ENCODE assay signal across 10 cellular contexts in the genomic region with DNA sequence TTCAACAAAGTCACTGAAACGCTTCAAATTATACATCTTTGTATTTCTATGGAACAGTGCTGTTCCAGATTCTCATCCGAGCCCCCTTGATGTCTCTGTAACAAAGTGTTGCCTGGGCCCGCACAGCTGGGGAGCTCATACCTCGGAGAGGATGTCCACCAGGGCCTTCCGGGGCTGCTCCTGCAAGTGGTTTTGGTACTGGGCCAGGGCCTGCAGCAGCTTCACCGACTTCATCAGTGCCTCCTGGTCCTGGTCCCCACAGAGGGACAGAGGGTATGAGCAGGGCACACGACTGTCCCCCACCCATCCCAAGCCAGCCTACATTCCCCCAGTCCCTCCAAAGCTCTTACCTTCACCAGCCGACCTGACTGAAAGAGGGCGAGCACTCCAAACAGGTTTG. TPM values are rescaled to one million over a fixed set of nuclear protein-coding genes. Genes with fewer than 3 reads are reported as not detected.
DNase-seq lines count a peak whose midpoint lies in the region; ATAC-seq, FAIRE-seq and TF ChIP-seq lines count a peak whose summit lies in the region.
"Had no signal": no experiment of that assay in that cellular context is flagged by ENCODE, and none has a peak within 500 bp of the region (broad histone marks: within the 10 kb centered on the region; RNA-seq: fewer than 3 reads in every experiment).

No MANE protein-coding gene starts in this region.

- peaks cover 63% of the 10 kb centered on the region for H3K36me3 ChIP-seq in OCI-LY7 (ENCODE audit: insufficient read depth, low read length)
- peaks cover 2 to 29% of the 10 kb centered on the region in 2 experiments for H3K36me3 ChIP-seq in endothelial cell of umbilical vein (ENCODE audit: control insufficient read depth in 2 of 2, extremely low read depth in 1 of 2, insufficient read depth in 2 of 2, low read length in 2 of 2)

- H3K9me3 ChIP-seq in OCI-LY7 (ENCODE audit: low read length) (no peaks in the 10 kb centered on the region), endothelial cell of umbilical vein (replicated peaks; ENCODE audit: control insufficient read depth, insufficient read depth, low read length) (no peaks in the 10 kb centered on the region)

- no peak overlapping the region for H2AFZ ChIP-seq in OCI-LY7 (ENCODE audit: low read length)
- no peak overlapping the region for H2AFZ ChIP-seq in endothelial cell of umbilical vein (ENCODE audit: low read depth, low read length)

- no peak for FAIRE-seq in endothelial cell of umbilical vein (lab: Jason Lieb, UNC)
- FAIRE-seq: A204.1 had no signal

- H3K4me3 ChIP-seq in OCI-LY7 (ENCODE audit: low read depth, low read length, poor library complexity, severe bottlenecking) (peak overlapping the region; percentile 96), endothelial cell of umbilical vein (replicated peaks in 1 of 3; ENCODE audit: insufficient read depth in 1 of 3, low read depth in 1 of 3, low read length in 3 of 3) (no peak overlapping the region), retinal pigment epithelial cell (ENCODE audit: low read length) (peak overlapping the region; percentile 89)

- H3K9me2 ChIP-seq in OCI-LY7 (ENCODE audit: insufficient read depth, low read length) = no peaks in the 10 kb centered on the region

- H3K9me3 Mint-ChIP-seq in T-helper 2 cell treated with Interferon-gamma antibody and Interleukin-4, amounts not matched to agents 5 μg/mL and 100 μg/mL, for 36 hours = no peaks in the 10 kb centered on the region

- dilution Hi-C loops in endothelial cell of umbilical vein (cut with MboI; ENCODE audit: extremely low pct_ligation_motif_present, low sequenced_read_pairs) = no loop called here

- intact Hi-C loops in OCI-LY7 (cut with micrococcal nuclease; ENCODE audit: unreplicated experiment) = loop anchor here (2.0 kb wide), 2 partner anchors 31 to 133 kb away; no protein-coding TSS in a partner anchor
- intact Hi-C loops in endothelial cell of umbilical vein (cut with micrococcal nuclease) = no loop called here

- DNase-seq in T-helper 2 cell treated with Interferon-gamma antibody and Interleukin-4, amounts not matched to agents 5 μg/mL and 100 μg/mL, for 36 hours (ENCODE audit: low spot score) = no peak
- no peak for DNase-seq in T-helper 2 cell
- no peak for DNase-seq in OCI-LY7 (ENCODE audit: low spot score)
- DNase-seq in endothelial cell of umbilical vein (ENCODE audit: low read depth, low spot score) = no peak
- DNase-seq in retinal pigment epithelial cell (ENCODE audit: low read depth) = no peak
- no peak for DNase-seq in NCI-H82 treated with DMSO at 0.1 percent for 48 hours (lab: John Stamatoyannopoulos, UW; ENCODE audit: unreplicated experiment)
- no peak for DNase-seq in RPMI8226
- DNase-seq: NCI-H226 had no signal

- H3K4me2 ChIP-seq in OCI-LY7 (ENCODE audit: low read length) = peak overlapping the region; percentile 86
- peak overlapping the region; percentile 74 for H3K4me2 ChIP-seq in endothelial cell of umbilical vein (ENCODE audit: insufficient read depth, low read length)

- POLR2A ChIA-PET in OCI-LY7 (lab: Charles Lee) = no interaction called here
- POLR2A ChIA-PET in endothelial cell of umbilical vein (lab: Charles Lee) = no interaction called here

- no peak for ATAC-seq in HG02610 (IDR thresholded peaks at IDR 0.05; ENCODE audit: unreplicated experiment)

- BruUV-seq in OCI-LY7 (replicated peaks; lab: Mats Ljungman, UMichigan) (no TSS peak), endothelial cell of umbilical vein (replicated peaks; lab: Mats Ljungman, UMichigan) (no TSS peak)

- H4K20me1 ChIP-seq in OCI-LY7 (ENCODE audit: insufficient read depth, low read length) = no peaks in the 10 kb centered on the region
- H4K20me1 ChIP-seq in endothelial cell of umbilical vein (replicated peaks; ENCODE audit: control insufficient read depth, extremely low read depth, insufficient read depth, low read length) = no peaks in the 10 kb centered on the region

- H3K27ac Mint-ChIP-seq in T-helper 2 cell treated with Interferon-gamma antibody and Interleukin-4, amounts not matched to agents 5 μg/mL and 100 μg/mL, for 36 hours = no peak overlapping the region

- H3K27me3 Mint-ChIP-seq in T-helper 2 cell treated with Interferon-gamma antibody and Interleukin-4, amounts not matched to agents 5 μg/mL and 100 μg/mL, for 36 hours (ENCODE audit: low read depth) = no peaks in the 10 kb centered on the region

- H3K27ac ChIP-seq in OCI-LY7 (ENCODE audit: low read depth, low read length, poor library complexity, severe bottlenecking) (peak overlapping the region; percentile 36), endothelial cell of umbilical vein (ENCODE audit: insufficient read depth, low read depth, low read length) (no peak overlapping the region)

- H3K4me3 Mint-ChIP-seq in T-helper 2 cell treated with Interferon-gamma antibody and Interleukin-4, amounts not matched to agents 5 μg/mL and 100 μg/mL, for 36 hours = peak overlapping the region; percentile 92

- no peaks in the 10 kb centered on the region for H3K9me1 ChIP-seq in endothelial cell of umbilical vein (replicated peaks; ENCODE audit: control insufficient read depth, extremely low read depth, insufficient read depth, low read length)

- TF ChIP-seq POLR2A in endothelial cell of umbilical vein (IDR thresholded peaks at IDR 0.05; ENCODE audit: low read depth, low read length) = no peak

- TF ChIP-seq CTCF in OCI-LY7 (conservative IDR thresholded peaks at IDR 0.05; ENCODE audit: low read length) (no peak), endothelial cell of umbilical vein (IDR thresholded peaks at IDR 0.05; ENCODE audit: extremely low read depth in 1 of 2, insufficient read depth in 1 of 2, low read depth in 1 of 2, low read length in 2 of 2) (no peak), retinal pigment epithelial cell (conservative IDR thresholded peaks at IDR 0.05; ENCODE audit: low read depth, low read length) (no peak)

- peaks cover 28% of the 10 kb centered on the region for H3K79me2 ChIP-seq in OCI-LY7 (ENCODE audit: insufficient read depth, low read depth, low read length)
- H3K79me2 ChIP-seq in endothelial cell of umbilical vein (ENCODE audit: control insufficient read depth, insufficient read depth, low read length) = peaks cover 20% of the 10 kb centered on the region

- no peak overlapping the region for H3K9ac ChIP-seq in endothelial cell of umbilical vein (replicated peaks; ENCODE audit: extremely low read depth, insufficient read depth, low read length)

- H3K4me1 ChIP-seq in OCI-LY7 (ENCODE audit: insufficient read depth, low read length, poor library complexity, severe bottlenecking) (peaks cover 25% of the 10 kb centered on the region), endothelial cell of umbilical vein (ENCODE audit: control insufficient read depth, extremely low read depth, insufficient read depth, low read length) (peaks cover 17% of the 10 kb centered on the region)

- CTCF ChIA-PET in OCI-LY7 (lab: Charles Lee; ENCODE audit: unreplicated experiment) = no interaction called here
- CTCF ChIA-PET in endothelial cell of umbilical vein (lab: Charles Lee) = interaction anchor here (1.1 to 3.9 kb wide), 7 partner anchors 9 to 136 kb away, joined by 3 to 31 read pairs (median 5); no protein-coding TSS in a partner anchor

- H3K27me3 ChIP-seq in endothelial cell of umbilical vein (ENCODE audit: control insufficient read depth in 2 of 2, insufficient read depth in 2 of 2, low read length in 2 of 2) = no peaks in the 10 kb centered on the region

- H3K4me1 Mint-ChIP-seq in T-helper 2 cell treated with Interferon-gamma antibody and Interleukin-4, amounts not matched to agents 5 μg/mL and 100 μg/mL, for 36 hours (ENCODE audit: low read depth) = peaks cover 20% of the 10 kb centered on the region

- H3K36me3 Mint-ChIP-seq in T-helper 2 cell treated with Interferon-gamma antibody and Interleukin-4, amounts not matched to agents 5 μg/mL and 100 μg/mL, for 36 hours (ENCODE audit: low read depth) = peaks cover 35% of the 10 kb centered on the region

RNA-seq across cellular contexts. Expression of a gene that starts 1.5 kb away (rescaled TPM):
- 137 and 142 TPM in 2 replicates for total RNA-seq in OCI-LY7 (2014; rRNA removed; shearing (Covaris generic))
- total RNA-seq in OCI-LY7 (2022) = 106 and 131 TPM in 2 replicates
- 78.1 and 79.2 TPM in 2 replicates for total RNA-seq in endothelial cell of umbilical vein
- polyA plus RNA-seq in endothelial cell of umbilical vein = 26.8 and 29.3 TPM in 2 replicates
- polyA plus RNA-seq in endothelial cell of umbilical vein (2011; cell fraction: cytosol; rRNA removed) = 23.1 and 28.2 TPM in 2 replicates
- 109 and 111 TPM in 2 replicates for polyA plus RNA-seq in endothelial cell of umbilical vein (2011; cell fraction: nucleus; rRNA removed)
- 54.2 and 58.6 TPM in 2 replicates for polyA plus RNA-seq in endothelial cell of umbilical vein (2012)
- polyA minus RNA-seq in endothelial cell of umbilical vein = 36.6 and 55.5 TPM in 2 replicates
- 65.2 TPM for polyA minus RNA-seq in endothelial cell of umbilical vein (2011; cell fraction: cytosol; rRNA and poly(A)+ RNA removed)
- polyA minus RNA-seq in endothelial cell of umbilical vein (2011; cell fraction: nucleus; rRNA and poly(A)+ RNA removed) = 43.8 and 58.8 TPM in 2 replicates

RNA-seq across cellular contexts. Expression of a gene that starts 6.7 kb away (rescaled TPM):
- not detected in 2 replicates for total RNA-seq in OCI-LY7 (2014; rRNA removed; shearing (Covaris generic))
- not detected in 2 replicates for total RNA-seq in OCI-LY7 (2022)
- total RNA-seq in endothelial cell of umbilical vein = not detected in 2 replicates
- not detected in 2 replicates for polyA plus RNA-seq in endothelial cell of umbilical vein
- not detected in 2 replicates for polyA plus RNA-seq in endothelial cell of umbilical vein (2011; cell fraction: cytosol; rRNA removed)
- polyA plus RNA-seq in endothelial cell of umbilical vein (2011; cell fraction: nucleus; rRNA removed) = not detected in 2 replicates
- not detected in 2 replicates for polyA plus RNA-seq in endothelial cell of umbilical vein (2012)
- not detected in 2 replicates for polyA minus RNA-seq in endothelial cell of umbilical vein
- polyA minus RNA-seq in endothelial cell of umbilical vein (2011; cell fraction: cytosol; rRNA and poly(A)+ RNA removed) = not detected
- not detected in 2 replicates for polyA minus RNA-seq in endothelial cell of umbilical vein (2011; cell fraction: nucleus; rRNA and poly(A)+ RNA removed)

RNA-seq across cellular contexts. Expression of a gene that starts 30.7 kb away (rescaled TPM):
- not detected in 2 replicates for total RNA-seq in OCI-LY7 (2014; rRNA removed; shearing (Covaris generic))
- total RNA-seq in OCI-LY7 (2022) (not detected in 2 replicates), endothelial cell of umbilical vein (not detected in 2 replicates)
- polyA plus RNA-seq in endothelial cell of umbilical vein = not detected in 2 replicates
- polyA plus RNA-seq in endothelial cell of umbilical vein (2011; cell fraction: cytosol; rRNA removed) = not detected in 2 replicates
- polyA plus RNA-seq in endothelial cell of umbilical vein (2011; cell fraction: nucleus; rRNA removed) = not detected in 2 replicates
- polyA plus RNA-seq in endothelial cell of umbilical vein (2012) = not detected in 2 replicates
- not detected in 2 replicates for polyA minus RNA-seq in endothelial cell of umbilical vein
- not detected for polyA minus RNA-seq in endothelial cell of umbilical vein (2011; cell fraction: cytosol; rRNA and poly(A)+ RNA removed)
- not detected in 2 replicates for polyA minus RNA-seq in endothelial cell of umbilical vein (2011; cell fraction: nucleus; rRNA and poly(A)+ RNA removed)

RNA-seq across cellular contexts. Expression of a gene that starts 55.0 kb away (rescaled TPM):
- 1.1 and 5.4 TPM in 2 replicates for total RNA-seq in OCI-LY7 (2014; rRNA removed; shearing (Covaris generic))
- total RNA-seq in OCI-LY7 (2022) (1.6 TPM in 2 replicates), endothelial cell of umbilical vein (56.6 and 77.3 TPM in 2 replicates)
- 70.2 and 77.3 TPM in 2 replicates for polyA plus RNA-seq in endothelial cell of umbilical vein
- 47.5 and 59.9 TPM in 2 replicates for polyA plus RNA-seq in endothelial cell of umbilical vein (2011; cell fraction: cytosol; rRNA removed)
- 70.4 and 94.6 TPM in 2 replicates for polyA plus RNA-seq in endothelial cell of umbilical vein (2011; cell fraction: nucleus; rRNA removed)
- 16.2 and 28.4 TPM in 2 replicates for polyA plus RNA-seq in endothelial cell of umbilical vein (2012)
- 46.1 and 59.7 TPM in 2 replicates for polyA minus RNA-seq in endothelial cell of umbilical vein
- polyA minus RNA-seq in endothelial cell of umbilical vein (2011; cell fraction: cytosol; rRNA and poly(A)+ RNA removed) = not detected
- polyA minus RNA-seq in endothelial cell of umbilical vein (2011; cell fraction: nucleus; rRNA and poly(A)+ RNA removed) = 21.3 and 41.6 TPM in 2 replicates

Comparison
In these comparisons a context has a peak if more than half of its experiments do, and no peak if none do; other contexts are left out.
1. H3K4me3 ChIP-seq: peak in OCI-LY7 (single experiment) and retinal pigment epithelial cell (single experiment); none in endothelial cell of umbilical vein (0 of 3).